ENCODE assay signal across 20 cellular contexts in the genomic region with DNA sequence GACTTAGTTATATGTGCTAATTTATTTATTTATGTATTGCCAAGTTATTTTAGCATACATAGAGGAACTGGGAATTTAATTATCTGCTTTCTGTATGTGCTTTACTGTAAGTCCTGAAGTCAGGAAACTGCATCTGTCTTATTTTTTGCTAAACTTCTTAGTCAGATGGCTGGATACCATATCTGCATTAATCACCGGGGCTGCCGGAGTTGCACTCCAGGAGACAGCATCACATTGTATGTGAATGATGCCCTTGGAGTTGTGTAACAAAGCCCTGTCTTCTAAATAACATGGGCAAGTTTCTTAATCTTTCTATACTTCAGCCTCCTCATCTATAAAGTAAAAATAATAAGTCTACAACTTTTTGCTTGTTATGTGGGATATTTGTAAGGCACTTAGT.
DNase-seq lines count a peak whose midpoint lies in the region; ATAC-seq and TF ChIP-seq lines count a peak whose summit lies in the region.
"Had no signal": no experiment of that assay in that cellular context is flagged by ENCODE, and none has a peak within 500 bp of the region (broad histone marks: within the 10 kb centered on the region; RNA-seq: fewer than 3 reads in every experiment).

No MANE protein-coding gene starts in this region.

- ATAC-seq in GM18861 (IDR thresholded peaks at IDR 0.05; ENCODE audit: unreplicated experiment) (no peak), esophagus mucosa (no peak)
- ATAC-seq: activated CD4-positive, CD25-positive, alpha-beta regulatory T cell treated with anti-CD3 and anti-CD28 coated beads, Interleukin-2, amount 50 U/mL, for 24 hours; activated CD8-positive, alpha-beta T cell treated with anti-CD3 and anti-CD28 coated beads, Interleukin-2, amount 10 ng/mL, durations not matched to agents 7 days and 5 days; naive thymus-derived CD4-positive, alpha-beta T cell had no signal

- H3K4me3 ChIP-seq in AG04449 (ENCODE audit: low read depth, low read length) (no peak overlapping the region), cardiac fibroblast (replicated peaks in 1 of 2; ENCODE audit: low read depth in 2 of 2, low read length in 2 of 2) (no peak overlapping the region)
- H3K4me3 ChIP-seq: BLaER1 treated with 17β-estradiol and CSF1 and Interleukin-3, amounts not matched to agents 10 nM and 100 nM; HAP-1; sigmoid colon; testis had no signal

- POLR2A ChIA-PET in AG04449 (lab: Yijun Ruan, JAX): no interaction called here

- TF ChIP-seq CTCF in AG04449 (IDR thresholded peaks at IDR 0.05; ENCODE audit: insufficient read depth, low read length, missing control alignments) (no peak), cardiac fibroblast (IDR thresholded peaks at IDR 0.05; ENCODE audit: low read depth, low read length) (no peak)

- no peaks in the 10 kb centered on the region for H3K27me3 Mint-ChIP-seq in activated naive CD8-positive, alpha-beta T cell treated with anti-CD3 and anti-CD28 coated beads for 36 hours
- H3K27me3 Mint-ChIP-seq: naive thymus-derived CD4-positive, alpha-beta T cell had no signal

- no peaks in the 10 kb centered on the region for H3K9me3 Mint-ChIP-seq in activated naive CD8-positive, alpha-beta T cell treated with anti-CD3 and anti-CD28 coated beads for 36 hours
- H3K9me3 Mint-ChIP-seq: naive thymus-derived CD4-positive, alpha-beta T cell had no signal

- CTCF ChIA-PET in AG04449 (lab: Yijun Ruan, JAX): interaction anchor here (1.5 to 4.0 kb wide), 2 partner anchors 19 to 233 kb away, joined by 4 to 11 read pairs; no protein-coding TSS in a partner anchor

- no peak overlapping the region for H3K4me3 Mint-ChIP-seq in activated naive CD8-positive, alpha-beta T cell treated with anti-CD3 and anti-CD28 coated beads for 36 hours
- H3K4me3 Mint-ChIP-seq: activated CD8-positive, alpha-beta T cell treated with anti-CD3 and anti-CD28 coated beads, Interleukin-2, amount 10 ng/mL, durations not matched to agents 7 days and 5 days; naive thymus-derived CD4-positive, alpha-beta T cell had no signal

- H3K27ac Mint-ChIP-seq in activated naive CD8-positive, alpha-beta T cell treated with anti-CD3 and anti-CD28 coated beads for 36 hours: no peak overlapping the region
- H3K27ac Mint-ChIP-seq: activated CD8-positive, alpha-beta T cell treated with anti-CD3 and anti-CD28 coated beads, Interleukin-2, amount 10 ng/mL, durations not matched to agents 7 days and 5 days had no signal

- H3K4me1 Mint-ChIP-seq in activated naive CD8-positive, alpha-beta T cell treated with anti-CD3 and anti-CD28 coated beads for 36 hours: no peaks in the 10 kb centered on the region
- H3K4me1 Mint-ChIP-seq: naive thymus-derived CD4-positive, alpha-beta T cell had no signal

- peaks cover 11% of the 10 kb centered on the region for H3K36me3 Mint-ChIP-seq in activated naive CD8-positive, alpha-beta T cell treated with anti-CD3 and anti-CD28 coated beads for 36 hours

- DNase-seq in AG04449 (ENCODE audit: low read depth, low spot score) (peak; percentile 36), LHCN-M2 (ENCODE audit: low read depth) (peak; percentile 30), cardiac fibroblast (ENCODE audit: low read depth in 2 of 2) (peak; percentile 64 to 86), kidney tubule cell (ENCODE audit: low spot score) (peak; percentile 1), HT-29 (ENCODE audit: low spot score) (no peak)
- no peak for DNase-seq in activated naive CD8-positive, alpha-beta T cell treated with anti-CD3 and anti-CD28 coated beads for 36 hours
- DNase-seq: activated CD8-positive, alpha-beta T cell treated with anti-CD3 and anti-CD28 coated beads, Interleukin-2, amount 10 ng/mL, durations not matched to agents 7 days and 5 days; activated T-cell treated with anti-CD3 and anti-CD28 coated beads, Interleukin-2, amount 50 U/mL, for 1 hour; effector memory CD4-positive, alpha-beta T cell; hippocampal formation; kidney; naive thymus-derived CD4-positive, alpha-beta T cell; NCI-H526 treated with DMSO at 0.1 percent for 48 hours; sigmoid colon; testis had no signal

Comparison
In these comparisons a context has a peak if more than half of its experiments do, and no peak if none do; other contexts are left out.
1. DNase-seq: peak in AG04449 (single experiment), LHCN-M2 (single experiment), cardiac fibroblast (2 of 2) and kidney tubule cell (single experiment); none in HT-29 (single experiment) and activated naive CD8-positive, alpha-beta T cell treated with anti-CD3 and anti-CD28 coated beads for 36 hours (single experiment).